ENCODE assay signal across 21 cellular contexts in the genomic region with DNA sequence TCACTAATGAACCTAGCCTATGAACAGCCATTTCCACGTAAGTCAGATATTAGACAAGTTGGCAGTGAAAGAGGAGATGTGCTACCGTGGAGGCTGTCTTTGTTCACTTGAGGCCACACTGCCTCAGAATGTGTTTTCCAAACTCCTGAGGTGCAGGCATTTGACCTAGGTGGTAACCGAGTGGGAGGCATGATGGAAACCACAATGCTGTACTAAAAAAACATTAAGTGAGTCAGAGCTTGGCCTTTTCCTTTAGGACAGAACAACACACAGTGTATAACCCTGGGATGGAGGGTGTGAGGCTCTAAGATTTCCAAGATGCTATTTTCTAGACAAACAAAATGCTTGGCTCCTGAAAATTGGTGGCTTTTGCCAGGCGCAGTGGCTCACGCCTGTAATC.
A peak's percentile ranks its signal among the peaks of the same experiment; 100 is the strongest.
DNase-seq lines count a peak whose midpoint lies in the region; ATAC-seq and TF ChIP-seq lines count a peak whose summit lies in the region.
"Had no signal": no experiment of that assay in that cellular context is flagged by ENCODE, and none has a peak within 500 bp of the region (broad histone marks: within the 10 kb centered on the region; RNA-seq: fewer than 3 reads in every experiment).

No MANE protein-coding gene starts in this region.

- RAD21 ChIA-PET in HCT116 (lab: Charles Lee; ENCODE audit: low non-redundant PET in 1 of 2, low total read pairs in 2 of 2, uncharacterized antibody in 2 of 2, unreplicated experiment in 2 of 2), result no interaction called here

- H3K4me3 ChIP-seq in HCT116 (replicated peaks in 1 of 2; ENCODE audit: low read depth in 1 of 2, low read length in 2 of 2), result no peak overlapping the region
- no peak overlapping the region for H3K4me3 ChIP-seq in epithelial cell of esophagus (ENCODE audit: low read length)
- H3K4me3 ChIP-seq in transverse colon, result no peak overlapping the region
- H3K4me3 ChIP-seq in mucosa of descending colon, result no peak overlapping the region
- H3K4me3 ChIP-seq: gastrocnemius medialis, MG63, Peyer's patch, suprapubic skin had no signal

- no peaks in the 10 kb centered on the region for H3K9me2 ChIP-seq in HCT116 (ENCODE audit: insufficient read depth)

- H3K9me3 ChIP-seq in HCT116 (ENCODE audit: control insufficient read depth in 1 of 2, insufficient read depth in 1 of 2, low read depth in 1 of 2, low read length in 2 of 2) (no peaks in the 10 kb centered on the region), transverse colon (no peaks in the 10 kb centered on the region), mucosa of descending colon (no peaks in the 10 kb centered on the region)
- H3K9me3 ChIP-seq: gastrocnemius medialis, MG63, Peyer's patch, suprapubic skin had no signal

- intact Hi-C loops in HCT116 (cut with micrococcal nuclease), result no loop called here
- intact Hi-C loops in transverse colon (cut with DNase I; ENCODE audit: low total_unique reads), result no loop called here
- intact Hi-C loops in mucosa of descending colon (cut with DNase I, micrococcal nuclease), result no loop called here

- no peaks in the 10 kb centered on the region for H3K79me2 ChIP-seq in HCT116 (ENCODE audit: insufficient read depth, low read length)

- WGBS in transverse colon (ENCODE audit: low coverage in 1 of 2), 2 donors, result 82 to 93% methylated on average over 2 to 5 of the region's 5 CpGs

- H3K27ac ChIP-seq in HCT116 (ENCODE audit: low read depth, low read length), result no peak overlapping the region
- H3K27ac ChIP-seq in transverse colon, result no peak overlapping the region
- H3K27ac ChIP-seq: gastrocnemius medialis, Peyer's patch, suprapubic skin had no signal

- no peak overlapping the region for H3K9ac ChIP-seq in HCT116 (ENCODE audit: low read length)

- H2AFZ ChIP-seq in HCT116 (ENCODE audit: low read depth, low read length, poor library complexity, severe bottlenecking), result no peak overlapping the region

- H3K4me2 ChIP-seq in HCT116 (ENCODE audit: low read length), result no peak overlapping the region

- H3K4me1 ChIP-seq in HCT116 (ENCODE audit: control insufficient read depth in 1 of 2, insufficient read depth in 2 of 2, low read length in 2 of 2) (peaks cover 0 to 4% of the 10 kb centered on the region in 2 experiments; a peak in 1 of 4 replicates), transverse colon (no peaks in the 10 kb centered on the region), mucosa of descending colon (ENCODE audit: low read depth) (no peaks in the 10 kb centered on the region)
- H3K4me1 ChIP-seq: gastrocnemius medialis, Peyer's patch, suprapubic skin had no signal

- no peak for TF ChIP-seq RAD21 in HCT116 (IDR thresholded peaks at IDR 0.05; ENCODE audit: low read depth)

- ATAC-seq in HCT116, result peak; percentile 49; the same call in 1 of the 2 replicates
- ATAC-seq in HG02840 (IDR thresholded peaks at IDR 0.05; ENCODE audit: low FRiP score, unreplicated experiment), result no peak
- ATAC-seq in mucosa of descending colon, result no peak
- ATAC-seq: activated naive CD8-positive, alpha-beta T cell treated with anti-CD3 and anti-CD28 coated beads, Interleukin-2, amount 50 U/mL, for 24 hours; effector memory CD8-positive, alpha-beta T cell; gastrocnemius medialis; sciatic nerve had no signal

- in situ Hi-C loops in transverse colon (cut with MboI; ENCODE audit: low pct_ligation_motif_present in 1 of 4, low pct_unique_long_range_greater_than_20kb in 1 of 4, low sequenced_read_pairs in 3 of 4), result no loop called here

- H4K20me1 ChIP-seq in HCT116 (ENCODE audit: insufficient read depth), result no peaks in the 10 kb centered on the region

- CTCF ChIA-PET in HCT116 (lab: Charles Lee), result no interaction called here

- H3K27me3 ChIP-seq in HCT116 (ENCODE audit: insufficient read depth, low read length) (no peaks in the 10 kb centered on the region), transverse colon (no peaks in the 10 kb centered on the region)
- H3K27me3 ChIP-seq: gastrocnemius medialis, MG63, Peyer's patch, suprapubic skin had no signal

- POLR2A ChIA-PET in HCT116 (lab: Charles Lee), result no interaction called here

- BruUV-seq in HCT116 (replicated peaks; lab: Mats Ljungman, UMichigan), result no TSS peak

- TF ChIP-seq EP300 in transverse colon (IDR thresholded peaks at IDR 0.05; ENCODE audit: low read depth), result no peak

- DNase-seq in HCT116 (ENCODE audit: low read depth, low spot score), result no peak
- peak; percentile 6 for DNase-seq in RPMI7951 (ENCODE audit: low read depth)
- DNase-seq in epithelial cell of esophagus (ENCODE audit: low read depth), result peak; percentile 56
- peak; percentile 67 for DNase-seq in non-pigmented ciliary epithelial cell (ENCODE audit: low read depth)
- DNase-seq in ecto neural progenitor cell (ENCODE audit: low spot score), result no peak
- DNase-seq in transverse colon, result no peak
- DNase-seq in mucosa of descending colon, result no peak
- DNase-seq: activated B cell treated with CpG ODN at 0.5 μM for 24 hours; activated CD8-positive, alpha-beta memory T cell treated with anti-CD3 and anti-CD28 coated beads for 24 hours; activated naive CD8-positive, alpha-beta T cell treated with anti-CD3 and anti-CD28 coated beads, Interleukin-2, amount 50 U/mL, for 24 hours; DMS153; effector memory CD8-positive, alpha-beta T cell; gastrocnemius medialis; H9; MG63; NCI-H2029 treated with DMSO at 0.1 percent for 48 hours; NCI-H526; Peyer's patch had no signal

- TF ChIP-seq CTCF in HCT116 (IDR thresholded peaks at IDR 0.05 in 2 of 3, conservative IDR thresholded peaks at IDR 0.05 in 1 of 3; ENCODE audit: borderline replicate concordance in 1 of 3, insufficient read depth in 1 of 3, low read depth in 2 of 3, low read length in 2 of 3) (no peak), epithelial cell of esophagus (IDR thresholded peaks at IDR 0.05; ENCODE audit: insufficient read depth, low read depth, low read length, missing control alignments) (no peak), transverse colon (IDR thresholded peaks at IDR 0.05) (no peak), mucosa of descending colon (IDR thresholded peaks at IDR 0.05) (no peak)

- TF ChIP-seq POLR2A in HCT116 (IDR thresholded peaks at IDR 0.05; ENCODE audit: borderline replicate concordance, extremely low read depth, insufficient read depth, insufficient read length) (no peak), transverse colon (IDR thresholded peaks at IDR 0.05) (no peak)

- H3K36me3 ChIP-seq in HCT116 (ENCODE audit: control insufficient read depth in 1 of 2, insufficient read depth in 2 of 2, low read length in 2 of 2) (no peaks in the 10 kb centered on the region), transverse colon (no peaks in the 10 kb centered on the region), mucosa of descending colon (ENCODE audit: low read depth) (no peaks in the 10 kb centered on the region)
- H3K36me3 ChIP-seq: gastrocnemius medialis, MG63, Peyer's patch, suprapubic skin had no signal

TF ChIP-seq in HCT116, 20 proteins besides CTCF, POLR2A, EP300 and RAD21 (continues in another document):
- TF ChIP-seq ELF1 (IDR thresholded peaks at IDR 0.05; ENCODE audit: borderline replicate concordance, low read depth), result no peak
- TF ChIP-seq ZBTB33 (IDR thresholded peaks at IDR 0.05; ENCODE audit: extremely low read depth, insufficient replicate concordance, low read length), result no peak
- TF ChIP-seq ATF3 (IDR thresholded peaks at IDR 0.05), result no peak
- no peak for TF ChIP-seq SP1 (IDR thresholded peaks at IDR 0.05; ENCODE audit: low read depth)
- TF ChIP-seq TCF7L2 (IDR thresholded peaks at IDR 0.05; ENCODE audit: borderline replicate concordance, extremely low read depth, insufficient read depth, insufficient read length), result no peak
- TF ChIP-seq, protein P1, sequence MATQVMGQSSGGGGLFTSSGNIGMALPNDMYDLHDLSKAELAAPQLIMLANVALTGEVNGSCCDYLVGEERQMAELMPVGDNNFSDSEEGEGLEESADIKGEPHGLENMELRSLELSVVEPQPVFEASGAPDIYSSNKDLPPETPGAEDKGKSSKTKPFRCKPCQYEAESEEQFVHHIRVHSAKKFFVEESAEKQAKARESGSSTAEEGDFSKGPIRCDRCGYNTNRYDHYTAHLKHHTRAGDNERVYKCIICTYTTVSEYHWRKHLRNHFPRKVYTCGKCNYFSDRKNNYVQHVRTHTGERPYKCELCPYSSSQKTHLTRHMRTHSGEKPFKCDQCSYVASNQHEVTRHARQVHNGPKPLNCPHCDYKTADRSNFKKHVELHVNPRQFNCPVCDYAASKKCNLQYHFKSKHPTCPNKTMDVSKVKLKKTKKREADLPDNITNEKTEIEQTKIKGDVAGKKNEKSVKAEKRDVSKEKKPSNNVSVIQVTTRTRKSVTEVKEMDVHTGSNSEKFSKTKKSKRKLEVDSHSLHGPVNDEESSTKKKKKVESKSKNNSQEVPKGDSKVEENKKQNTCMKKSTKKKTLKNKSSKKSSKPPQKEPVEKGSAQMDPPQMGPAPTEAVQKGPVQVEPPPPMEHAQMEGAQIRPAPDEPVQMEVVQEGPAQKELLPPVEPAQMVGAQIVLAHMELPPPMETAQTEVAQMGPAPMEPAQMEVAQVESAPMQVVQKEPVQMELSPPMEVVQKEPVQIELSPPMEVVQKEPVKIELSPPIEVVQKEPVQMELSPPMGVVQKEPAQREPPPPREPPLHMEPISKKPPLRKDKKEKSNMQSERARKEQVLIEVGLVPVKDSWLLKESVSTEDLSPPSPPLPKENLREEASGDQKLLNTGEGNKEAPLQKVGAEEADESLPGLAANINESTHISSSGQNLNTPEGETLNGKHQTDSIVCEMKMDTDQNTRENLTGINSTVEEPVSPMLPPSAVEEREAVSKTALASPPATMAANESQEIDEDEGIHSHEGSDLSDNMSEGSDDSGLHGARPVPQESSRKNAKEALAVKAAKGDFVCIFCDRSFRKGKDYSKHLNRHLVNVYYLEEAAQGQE (IDR thresholded peaks at IDR 0.05; ENCODE audit: low read depth), result no peak
- no peak for TF ChIP-seq ZFX (IDR thresholded peaks at IDR 0.05)
- TF ChIP-seq EZH2phosphoT487 (IDR thresholded peaks at IDR 0.05; ENCODE audit: borderline replicate concordance), result no peak

Comparison
In these comparisons a context has a peak if more than half of its experiments do, and no peak if none do; other contexts are left out.
1. DNase-seq: peak in RPMI7951 (single experiment), epithelial cell of esophagus (single experiment) and non-pigmented ciliary epithelial cell (single experiment); none in HCT116 (single experiment), ecto neural progenitor cell (single experiment), transverse colon (single experiment) and mucosa of descending colon (0 of 3).